12 cellular contexts compared by ENCODE assay signal in genomic region chr15:58307313-58307961, GRCh38.
DNase-seq lines count a peak whose midpoint lies in the region; ATAC-seq and TF ChIP-seq lines count a peak whose summit lies in the region.
"Had no signal": no experiment of that assay in that cellular context is flagged by ENCODE, and none has a peak within 500 bp of the region (broad histone marks: within the 10 kb centered on the region; RNA-seq: fewer than 3 reads in every experiment).

No MANE protein-coding gene starts in this region.

- DNase-seq in AG09319 (ENCODE audit: extremely low read depth, low read depth), result peak; percentile 67
- DNase-seq in NCI-H1105 (lab: John Stamatoyannopoulos, UW), result peak; percentile 9
- peak; percentile 76 for DNase-seq in astrocyte of the hippocampus (ENCODE audit: low read depth, low spot score)
- peak; percentile 86 for DNase-seq in kidney tubule cell (ENCODE audit: low spot score)
- DNase-seq in stimulated activated naive CD4-positive, alpha-beta T cell (lab: John Stamatoyannopoulos, UW), result no peak
- DNase-seq in NCI-H2107 treated with DMSO at 0.1 percent for 48 hours (lab: John Stamatoyannopoulos, UW; ENCODE audit: unreplicated experiment), result no peak
- DNase-seq: CD4-positive, alpha-beta T cell; H9; pancreas; T-cell had no signal

- no peak for ATAC-seq in GM21619 (IDR thresholded peaks at IDR 0.05; ENCODE audit: unreplicated experiment)
- no peak for ATAC-seq in HG03097 (IDR thresholded peaks at IDR 0.05; ENCODE audit: low FRiP score, unreplicated experiment)
- ATAC-seq: T-cell had no signal

- no peak for TF ChIP-seq CTCF in AG09319 (IDR thresholded peaks at IDR 0.05; ENCODE audit: low read depth, low read length)

Comparison
In these comparisons a context has a peak if more than half of its experiments do, and no peak if none do; other contexts are left out.
1. DNase-seq: peak in AG09319 (single experiment), NCI-H1105 (single experiment), astrocyte of the hippocampus (single experiment) and kidney tubule cell (single experiment); none in stimulated activated naive CD4-positive, alpha-beta T cell (0 of 6) and NCI-H2107 treated with DMSO at 0.1 percent for 48 hours (single experiment).